Comparison of ENCODE assay signal across 19 cellular contexts in the genomic region with DNA sequence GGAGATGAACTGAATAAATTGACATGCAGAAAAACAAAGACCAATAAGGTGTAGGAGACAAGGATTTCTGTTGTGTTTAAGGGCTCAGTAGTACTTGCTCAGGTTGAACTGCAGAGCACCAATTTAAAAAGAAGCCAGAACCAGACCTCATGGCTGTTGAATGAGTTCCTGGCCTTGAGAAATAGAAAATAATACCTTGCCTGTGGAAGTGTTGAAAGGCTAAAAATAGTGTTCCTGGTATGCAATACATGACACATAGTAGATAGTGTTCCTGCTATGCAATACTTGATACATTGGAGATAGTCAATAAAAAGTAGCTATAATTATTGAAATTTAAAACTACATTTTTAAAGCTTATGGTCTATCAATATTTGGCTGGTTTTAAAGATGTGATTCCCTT.
A peak's percentile ranks its signal among the peaks of the same experiment; 100 is the strongest.
DNase-seq lines count a peak whose midpoint lies in the region; ATAC-seq and TF ChIP-seq lines count a peak whose summit lies in the region.
"Had no signal": no experiment of that assay in that cellular context is flagged by ENCODE, and none has a peak within 500 bp of the region (broad histone marks: within the 10 kb centered on the region; RNA-seq: fewer than 3 reads in every experiment).

No MANE protein-coding gene starts in this region.

- peak; percentile 51 to 93 (median 80) for ATAC-seq in psoas muscle
- ATAC-seq in HG03571 (IDR thresholded peaks at IDR 0.05; ENCODE audit: unreplicated experiment) = no peak
- ATAC-seq: K562 had no signal

- H3K4me3 ChIP-seq in SJSA1 (no peak overlapping the region), fibroblast of the aortic adventitia (ENCODE audit: low read depth, low read length) (no peak overlapping the region), psoas muscle (no peak overlapping the region), sigmoid colon (no peak overlapping the region)
- H3K4me3 ChIP-seq: K562 had no signal

- no peaks in the 10 kb centered on the region for H3K27me3 ChIP-seq in SJSA1 (replicated peaks)
- no peaks in the 10 kb centered on the region for H3K27me3 ChIP-seq in psoas muscle (ENCODE audit: insufficient read depth in 3 of 3, low read length in 2 of 3)
- no peaks in the 10 kb centered on the region for H3K27me3 ChIP-seq in sigmoid colon

- H3K27ac ChIP-seq in SJSA1 (peak overlapping the region; percentile 88), psoas muscle (no peak overlapping the region), sigmoid colon (no peak overlapping the region)
- H3K27ac ChIP-seq: C4-2B had no signal

- TF ChIP-seq POLR2A in sigmoid colon (IDR thresholded peaks at IDR 0.05) = no peak

- H3K36me3 ChIP-seq in SJSA1 (no peaks in the 10 kb centered on the region), psoas muscle (ENCODE audit: insufficient read depth in 1 of 2, low read depth in 1 of 2) (no peaks in the 10 kb centered on the region), sigmoid colon (no peaks in the 10 kb centered on the region)

- no peak for TF ChIP-seq EP300 in sigmoid colon (IDR thresholded peaks at IDR 0.05)

- no peaks in the 10 kb centered on the region for H3K9me3 ChIP-seq in SJSA1 (replicated peaks)
- H3K9me3 ChIP-seq in psoas muscle = no peaks in the 10 kb centered on the region
- no peaks in the 10 kb centered on the region for H3K9me3 ChIP-seq in sigmoid colon

- intact Hi-C loops in psoas muscle (cut with DNase I) = no loop called here
- intact Hi-C loops in sigmoid colon (cut with DNase I) = no loop called here

- H3K4me1 ChIP-seq in SJSA1 (replicated peaks) = peaks cover 20% of the 10 kb centered on the region
- no peaks in the 10 kb centered on the region for H3K4me1 ChIP-seq in psoas muscle
- H3K4me1 ChIP-seq in sigmoid colon = peaks cover 0 to 15% (median 0%) of the 10 kb centered on the region in 4 donors

- DNase-seq in ELR (ENCODE audit: low read depth) (peak; percentile 17), SJSA1 (ENCODE audit: low read depth in 1 of 2, low spot score in 2 of 2) (no peak), fibroblast of the aortic adventitia (ENCODE audit: low read depth) (peak; percentile 45), psoas muscle (no peak), sigmoid colon (no peak), KG1 (lab: John Stamatoyannopoulos, UW) (no peak)
- DNase-seq: ACHN, AML-193, DMS79, H7, MV-4-11, NCI-H1694 treated with DMSO at 0.1 percent for 48 hours, NCI-H2107, NCI-H510A, NCI-H774, SIG-M5 had no signal

- TF ChIP-seq CTCF in fibroblast of the aortic adventitia (IDR thresholded peaks at IDR 0.05; ENCODE audit: insufficient read depth, low read length) (no peak), psoas muscle (IDR thresholded peaks at IDR 0.05) (no peak), sigmoid colon (IDR thresholded peaks at IDR 0.05) (no peak)

Comparison
In these comparisons a context has a peak if more than half of its experiments do, and no peak if none do; other contexts are left out.
1. DNase-seq: peak in ELR (single experiment) and fibroblast of the aortic adventitia (single experiment); none in SJSA1 (0 of 2), psoas muscle (0 of 2), sigmoid colon (single experiment) and KG1 (single experiment).